Comparison of ENCODE assay signal across 15 cellular contexts in genomic region chr15:48570838-48571237, GRCh38.
DNase-seq lines count a peak whose midpoint lies in the region; ATAC-seq and TF ChIP-seq lines count a peak whose summit lies in the region.
"Had no signal": no experiment of that assay in that cellular context is flagged by ENCODE, and none has a peak within 500 bp of the region (broad histone marks: within the 10 kb centered on the region; RNA-seq: fewer than 3 reads in every experiment).

No MANE protein-coding gene starts in this region.

- ATAC-seq in left lobe of liver: peak; percentile 39
- ATAC-seq: HCT116, PC-3 had no signal

- H3K27ac Mint-ChIP-seq in osteocyte (ENCODE audit: unreplicated experiment): peak overlapping the region; percentile 91

- H3K36me3 Mint-ChIP-seq in osteocyte (ENCODE audit: unreplicated experiment): peaks cover 64% of the 10 kb centered on the region

- peaks cover 22% of the 10 kb centered on the region for H3K9me3 Mint-ChIP-seq in osteocyte (ENCODE audit: unreplicated experiment)

- H3K4me1 Mint-ChIP-seq in osteocyte (ENCODE audit: unreplicated experiment): peaks cover 57% of the 10 kb centered on the region

- no peak for TF ChIP-seq POLR2A in adrenal gland (IDR thresholded peaks at IDR 0.05)

- no peak for TF ChIP-seq CTCF in left ventricle myocardium inferior (IDR thresholded peaks at IDR 0.05; ENCODE audit: borderline replicate concordance)
- TF ChIP-seq CTCF in osteocyte (IDR thresholded peaks at IDR 0.05): no peak
- TF ChIP-seq CTCF in adrenal gland (IDR thresholded peaks at IDR 0.05): no peak

- WGBS in adrenal gland, 4 donors: 25 to 56% (median 31%) methylated on average over 1 of the region's 1 CpG

- no peaks in the 10 kb centered on the region for H3K27me3 ChIP-seq in left ventricle myocardium inferior (ENCODE audit: low read depth)
- no peaks in the 10 kb centered on the region for H3K27me3 ChIP-seq in adrenal gland
- H3K27me3 ChIP-seq: MG63 had no signal

- H3K4me3 Mint-ChIP-seq in osteocyte (ENCODE audit: unreplicated experiment): no peak overlapping the region

- H3K36me3 ChIP-seq in left ventricle myocardium inferior (no peaks in the 10 kb centered on the region), adrenal gland (replicated peaks in 1 of 2) (no peaks in the 10 kb centered on the region)

- H3K27me3 Mint-ChIP-seq in osteocyte (ENCODE audit: unreplicated experiment): no peaks in the 10 kb centered on the region

- intact Hi-C loops in left ventricle myocardium inferior (cut with micrococcal nuclease) (no loop called here), cardiac septum (cut with DNase I) (no loop called here), posterior cingulate gyrus (cut with DNase I) (no loop called here), adrenal gland (cut with DNase I) (no loop called here)

- DNase-seq in left ventricle myocardium inferior: no peak
- no peak for DNase-seq in cardiac septum (ENCODE audit: low spot score)
- DNase-seq in left lobe of liver (ENCODE audit: low spot score): no peak
- no peak for DNase-seq in osteocyte (ENCODE audit: extremely low spot score, unreplicated experiment)
- DNase-seq in GOT3 (lab: John Stamatoyannopoulos, UW): no peak
- DNase-seq in posterior cingulate gyrus: no peak
- DNase-seq in HCEC 1CT: no peak
- DNase-seq in adrenal gland: no peak
- DNase-seq: MG63, NCI-H187 treated with DMSO at 0.1 percent for 48 hours, NCI-H446, PC-3 had no signal

- H3K4me3 ChIP-seq in left ventricle myocardium inferior (no peak overlapping the region), adrenal gland (no peak overlapping the region)
- H3K4me3 ChIP-seq: GM12878, MG63 had no signal

- H3K27ac ChIP-seq in left ventricle myocardium inferior (replicated peaks) (peak overlapping the region; percentile 57), adrenal gland (no peak overlapping the region)
- H3K27ac ChIP-seq: C4-2B had no signal

- H3K4me1 ChIP-seq in left ventricle myocardium inferior (peaks cover 36% of the 10 kb centered on the region), adrenal gland (replicated peaks in 1 of 2) (peaks cover 5 to 18% of the 10 kb centered on the region in 2 donors)

- H3K9me3 ChIP-seq in left ventricle myocardium inferior (replicated peaks): no peaks in the 10 kb centered on the region
- no peaks in the 10 kb centered on the region for H3K9me3 ChIP-seq in adrenal gland (replicated peaks in 1 of 3)
- H3K9me3 ChIP-seq: MG63 had no signal
